Comparison of ENCODE assay signal across 8 cellular contexts in genomic region chr4:109560687-109561452, GRCh38. TPM values are rescaled to one million over a fixed set of nuclear protein-coding genes. Genes with fewer than 3 reads are reported as not detected.
A peak's percentile ranks its signal among the peaks of the same experiment; 100 is the strongest.
DNase-seq lines count a peak whose midpoint lies in the region; ATAC-seq and TF ChIP-seq lines count a peak whose summit lies in the region.

No MANE protein-coding gene starts in this region.

- POLR2A ChIA-PET in HEK293T (lab: Yijun Ruan, JAX), result interaction anchor here (1.1 to 1.6 kb wide), 5 partner anchors 13 to 254 kb away, joined by 3 to 4 read pairs (median 3); no protein-coding TSS in a partner anchor

- H3K9me2 ChIP-seq in MM.1S (replicated peaks; ENCODE audit: insufficient read depth, low read length), result no peaks in the 10 kb centered on the region

- intact Hi-C loops in colonic mucosa (cut with DNase I), result loop anchor here (10.0 kb wide), 1 partner anchor 254 kb away; the partner anchor contains the start of gene GAR1

- H3K4me3 ChIP-seq in MM.1S (ENCODE audit: low read length) (peak overlapping the region; percentile 86), colonic mucosa (peak overlapping the region; percentile 84)

- peaks cover 14% of the 10 kb centered on the region for H3F3A ChIP-seq in MM.1S (ENCODE audit: insufficient read depth, low read length)

- H3K9ac ChIP-seq in MM.1S (ENCODE audit: low read length), result peak overlapping the region; percentile 80
- peak overlapping the region; percentile 76 to 78 for H3K9ac ChIP-seq in colonic mucosa (ENCODE audit: low read depth in 2 of 2, low read length in 2 of 2)

- no peaks in the 10 kb centered on the region; the same call in 1 of the 2 replicates for H4K20me1 ChIP-seq in MM.1S (ENCODE audit: insufficient read depth, low read length)

- CTCF ChIA-PET in HEK293T (lab: Yijun Ruan, JAX), result interaction anchor here (0.6 to 0.7 kb wide), 2 partner anchors 13 to 543 kb away, joined by 3 read pairs; no protein-coding TSS in a partner anchor

- H3K4me2 ChIP-seq in MM.1S (ENCODE audit: low read depth, low read length), result peak overlapping the region; percentile 65

- peak overlapping the region; percentile 80 for H3K27ac ChIP-seq in MM.1S (ENCODE audit: low read length)
- H3K27ac ChIP-seq in colonic mucosa, result peak overlapping the region; percentile 91

- peak overlapping the region; percentile 82 for H2AFZ ChIP-seq in MM.1S (ENCODE audit: low read length)

- H3K79me2 ChIP-seq in MM.1S (ENCODE audit: low read length), result peaks cover 27% of the 10 kb centered on the region

- ATAC-seq in activated CD4-positive, CD25-positive, alpha-beta regulatory T cell treated with anti-CD3 and anti-CD28 coated beads, Interleukin-2, amount 50 U/mL, for 24 hours, result peak; percentile 74 to 76
- peak; percentile 49 for ATAC-seq in left lobe of liver

- H3K27me3 ChIP-seq in MM.1S (replicated peaks; ENCODE audit: insufficient read depth, low read length) (no peaks in the 10 kb centered on the region), colonic mucosa (no peaks in the 10 kb centered on the region)

- H3K9me3 ChIP-seq in MM.1S (replicated peaks; ENCODE audit: insufficient read depth, low read length) (no peaks in the 10 kb centered on the region), colonic mucosa (no peaks in the 10 kb centered on the region)

- DNase-seq in GM13976 (ENCODE audit: low spot score) (peak; percentile 85), HEK293T (ENCODE audit: extremely low spot score) (peak; percentile 29), MM.1S (peak; percentile 87), colonic mucosa (peak; percentile 48), left lobe of liver (ENCODE audit: low spot score) (no peak), middle frontal gyrus (ENCODE audit: extremely low spot score, low spot score) (no peak)
- DNase-seq in stimulated activated CD4-positive, alpha-beta T cell treated with anti-CD3 and anti-CD28 coated beads, Interleukin-2, amount 100 ng/mL, for 48 hours, result peak; percentile 44 to 53

- no peak for TF ChIP-seq CTCF in GM13976 (IDR thresholded peaks at IDR 0.05; ENCODE audit: borderline replicate concordance, control extremely low read depth, extremely low read depth, insufficient read depth, missing control alignments)
- no peak for TF ChIP-seq CTCF in MM.1S (IDR thresholded peaks at IDR 0.05; ENCODE audit: low read length)
- TF ChIP-seq CTCF in colonic mucosa (IDR thresholded peaks at IDR 0.05), result no peak

- H3K4me1 ChIP-seq in MM.1S (ENCODE audit: low read length) (peaks cover 4% of the 10 kb centered on the region; the same call in 1 of the 2 replicates), colonic mucosa (no peaks in the 10 kb centered on the region)

- H3K36me3 ChIP-seq in MM.1S (replicated peaks; ENCODE audit: insufficient read depth, low read length) (no peaks in the 10 kb centered on the region), colonic mucosa (no peaks in the 10 kb centered on the region)

- in situ Hi-C loops in GM13976 (cut with MboI; ENCODE audit: low sequenced_read_pairs, unreplicated experiment), result no loop called here

TF ChIP-seq in HEK293T, 16 proteins besides CTCF, POLR2A, EP300 and RAD21:
- TF ChIP-seq ELF4 (IDR thresholded peaks at IDR 0.05) (no peak), TARDBP (IDR thresholded peaks at IDR 0.05) (no peak), FOXM1 (IDR thresholded peaks at IDR 0.05; ENCODE audit: borderline replicate concordance) (no peak), ZNF384 (IDR thresholded peaks at IDR 0.05) (peak; percentile 32; the same call in 1 of the 2 replicates)

RNA-seq across cellular contexts. Expression of gene MCUB, which starts 0.8 kb away (rescaled TPM):
- total RNA-seq in colonic mucosa, result 10 to 100 TPM; 10.4 to 11.7 TPM
- 1.8 TPM for total RNA-seq in left lobe of liver

Comparison
In these comparisons a context has a peak if more than half of its experiments do, and no peak if none do; other contexts are left out.
1. DNase-seq: peak in GM13976 (single experiment), HEK293T (single experiment), MM.1S (single experiment), colonic mucosa (single experiment) and stimulated activated CD4-positive, alpha-beta T cell treated with anti-CD3 and anti-CD28 coated beads, Interleukin-2, amount 100 ng/mL, for 48 hours (2 of 2); none in left lobe of liver (single experiment) and middle frontal gyrus (single experiment).